In the genomic region with DNA sequence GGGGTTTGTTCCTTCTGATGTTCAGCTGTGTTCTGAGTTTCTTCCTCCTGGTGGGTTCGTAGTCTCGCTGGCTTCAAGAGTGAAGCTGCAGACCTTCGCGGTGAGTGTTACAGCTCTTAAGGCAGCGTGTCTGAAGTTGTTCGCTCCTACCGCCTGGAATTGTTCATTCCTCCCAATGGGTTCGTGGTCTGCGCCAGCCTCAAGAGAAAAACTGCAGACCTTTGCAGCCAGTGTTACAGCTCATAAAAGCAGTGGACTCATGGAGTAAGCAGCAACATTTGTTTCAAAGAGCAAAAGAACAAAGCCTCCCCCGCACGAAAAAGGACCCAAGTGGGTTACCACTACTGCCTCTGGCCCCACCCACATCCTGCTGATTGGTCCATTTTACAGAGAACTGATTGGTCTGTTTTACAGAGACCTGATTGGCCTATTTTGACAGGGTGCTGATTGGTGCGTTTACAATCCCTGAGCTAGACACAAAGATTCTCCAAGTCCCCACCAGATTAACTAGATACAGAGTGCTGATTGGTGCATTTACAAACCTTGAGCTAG, we compare ENCODE assay signal across 7 cellular contexts. TPM values are rescaled to one million over a fixed set of nuclear protein-coding genes. Genes with fewer than 3 reads are reported as not detected.
A peak's percentile ranks its signal among the peaks of the same experiment; 100 is the strongest.
DNase-seq lines count a peak whose midpoint lies in the region; ATAC-seq and TF ChIP-seq lines count a peak whose summit lies in the region.
"Not testable (repeated sequence)": the region's sequence is repeated elsewhere in the genome, so short reads cannot be mapped to it uniquely, and the experiment has no call there.

No MANE protein-coding gene starts in this region.

- H3K27ac Mint-ChIP-seq in HFFc6 (peak overlapping the region; percentile 53), mesothelial cell of epicardium (peak overlapping the region; percentile 64)
- peak overlapping the region; percentile 74 for H3K27ac Mint-ChIP-seq in T-helper 2 cell treated with Interferon-gamma antibody and Interleukin-4, amounts not matched to agents 5 μg/mL and 100 μg/mL, for 36 hours
- peak overlapping the region; percentile 65 for H3K27ac Mint-ChIP-seq in activated CD4-positive, alpha-beta memory T cell treated with anti-CD3 and anti-CD28 coated beads, Interleukin-2, amount 10 ng/mL, durations not matched to agents 7 days and 5 days
- H3K27ac Mint-ChIP-seq in activated T-cell treated with anti-CD3 and anti-CD28 coated beads, Interleukin-2, amount 50 U/mL, for 72 hours: peak overlapping the region; percentile 10
- peak overlapping the region; percentile 56 for H3K27ac Mint-ChIP-seq in activated naive CD8-positive, alpha-beta T cell treated with anti-CD3 and anti-CD28 coated beads, Interleukin-2, amount 10 ng/mL, durations not matched to agents 7 days and 5 days

- not testable (repeated sequence) for TF ChIP-seq CTCF in HFFc6 (IDR thresholded peaks at IDR 0.05); mesothelial cell of epicardium (IDR thresholded peaks at IDR 0.05; ENCODE audit: unreplicated experiment)

- peaks cover 22% of the 10 kb centered on the region for H3K36me3 Mint-ChIP-seq in HFFc6 (ENCODE audit: low read depth)
- H3K36me3 Mint-ChIP-seq in T-helper 2 cell treated with Interferon-gamma antibody and Interleukin-4, amounts not matched to agents 5 μg/mL and 100 μg/mL, for 36 hours (ENCODE audit: low read depth): peaks cover 25% of the 10 kb centered on the region
- peaks cover 23% of the 10 kb centered on the region for H3K36me3 Mint-ChIP-seq in activated CD4-positive, alpha-beta memory T cell treated with anti-CD3 and anti-CD28 coated beads, Interleukin-2, amount 10 ng/mL, durations not matched to agents 7 days and 5 days (ENCODE audit: low read depth)
- H3K36me3 Mint-ChIP-seq in activated T-cell treated with anti-CD3 and anti-CD28 coated beads, Interleukin-2, amount 50 U/mL, for 72 hours (ENCODE audit: insufficient read depth in 2 of 2): not testable (repeated sequence)
- H3K36me3 Mint-ChIP-seq in activated naive CD8-positive, alpha-beta T cell treated with anti-CD3 and anti-CD28 coated beads, Interleukin-2, amount 10 ng/mL, durations not matched to agents 7 days and 5 days: peaks cover 19% of the 10 kb centered on the region
- peaks cover 17% of the 10 kb centered on the region for H3K36me3 Mint-ChIP-seq in mesothelial cell of epicardium

- not testable (repeated sequence) for H3K27me3 Mint-ChIP-seq in HFFc6 (ENCODE audit: insufficient read depth); T-helper 2 cell treated with Interferon-gamma antibody and Interleukin-4, amounts not matched to agents 5 μg/mL and 100 μg/mL, for 36 hours (ENCODE audit: low read depth); activated CD4-positive, alpha-beta memory T cell treated with anti-CD3 and anti-CD28 coated beads, Interleukin-2, amount 10 ng/mL, durations not matched to agents 7 days and 5 days; activated T-cell treated with anti-CD3 and anti-CD28 coated beads, Interleukin-2, amount 50 U/mL, for 72 hours (ENCODE audit: low read depth); activated naive CD8-positive, alpha-beta T cell treated with anti-CD3 and anti-CD28 coated beads, Interleukin-2, amount 10 ng/mL, durations not matched to agents 7 days and 5 days; mesothelial cell of epicardium (ENCODE audit: low read depth)

- H3K9me3 Mint-ChIP-seq in HFFc6; T-helper 2 cell treated with Interferon-gamma antibody and Interleukin-4, amounts not matched to agents 5 μg/mL and 100 μg/mL, for 36 hours; activated CD4-positive, alpha-beta memory T cell treated with anti-CD3 and anti-CD28 coated beads, Interleukin-2, amount 10 ng/mL, durations not matched to agents 7 days and 5 days; activated T-cell treated with anti-CD3 and anti-CD28 coated beads, Interleukin-2, amount 50 U/mL, for 72 hours; activated naive CD8-positive, alpha-beta T cell treated with anti-CD3 and anti-CD28 coated beads, Interleukin-2, amount 10 ng/mL, durations not matched to agents 7 days and 5 days; mesothelial cell of epicardium: not testable (repeated sequence)

- H3K4me1 Mint-ChIP-seq in HFFc6 (ENCODE audit: low read depth) (peaks cover 82% of the 10 kb centered on the region), mesothelial cell of epicardium (peaks cover 50% of the 10 kb centered on the region)
- peaks cover 60% of the 10 kb centered on the region for H3K4me1 Mint-ChIP-seq in T-helper 2 cell treated with Interferon-gamma antibody and Interleukin-4, amounts not matched to agents 5 μg/mL and 100 μg/mL, for 36 hours (ENCODE audit: low read depth)
- H3K4me1 Mint-ChIP-seq in activated CD4-positive, alpha-beta memory T cell treated with anti-CD3 and anti-CD28 coated beads, Interleukin-2, amount 10 ng/mL, durations not matched to agents 7 days and 5 days: peaks cover 50% of the 10 kb centered on the region
- peaks cover 65% of the 10 kb centered on the region for H3K4me1 Mint-ChIP-seq in activated T-cell treated with anti-CD3 and anti-CD28 coated beads, Interleukin-2, amount 50 U/mL, for 72 hours (ENCODE audit: low read depth)
- peaks cover 55% of the 10 kb centered on the region for H3K4me1 Mint-ChIP-seq in activated naive CD8-positive, alpha-beta T cell treated with anti-CD3 and anti-CD28 coated beads, Interleukin-2, amount 10 ng/mL, durations not matched to agents 7 days and 5 days

- DNase-seq in HFFc6; T-helper 2 cell treated with Interferon-gamma antibody and Interleukin-4, amounts not matched to agents 5 μg/mL and 100 μg/mL, for 36 hours (ENCODE audit: low spot score); activated CD4-positive, alpha-beta memory T cell treated with anti-CD3 and anti-CD28 coated beads, Interleukin-2, amount 10 ng/mL, durations not matched to agents 7 days and 5 days; activated naive CD8-positive, alpha-beta T cell treated with anti-CD3 and anti-CD28 coated beads, Interleukin-2, amount 10 ng/mL, durations not matched to agents 7 days and 5 days; mesothelial cell of epicardium (ENCODE audit: low spot score in 2 of 2, unreplicated experiment in 2 of 2): not testable (repeated sequence)
- DNase-seq in activated T-cell treated with anti-CD3 and anti-CD28 coated beads, Interleukin-2, amount 50 U/mL, for 72 hours: peak; percentile 26 to 28
- DNase-seq in stimulated activated CD4-positive, alpha-beta T cell treated with anti-CD3 and anti-CD28 coated beads, Interleukin-1b, Interleukin-23, amount 100 ng/mL, for 48 hours: peak; percentile 8

- not testable (repeated sequence) for ATAC-seq in activated T-cell treated with anti-CD3 and anti-CD28 coated beads, Interleukin-2, amount 50 U/mL, for 72 hours (replicated peaks in 1 of 2); activated naive CD8-positive, alpha-beta T cell treated with anti-CD3 and anti-CD28 coated beads, Interleukin-2, amount 10 ng/mL, durations not matched to agents 7 days and 5 days (ENCODE audit: low read depth)

- POLR2A ChIA-PET in activated CD4-positive, alpha-beta memory T cell treated with anti-CD3 and anti-CD28 coated beads, Interleukin-2, amount 10 ng/mL, durations not matched to agents 7 days and 5 days (lab: Charles Lee): interaction anchor here (1.3 to 6.1 kb wide), 4 partner anchors 10 to 120 kb away, joined by 3 to 102 read pairs (median 34); a partner anchor contains a TSS
- POLR2A ChIA-PET in activated naive CD8-positive, alpha-beta T cell treated with anti-CD3 and anti-CD28 coated beads, Interleukin-2, amount 10 ng/mL, durations not matched to agents 7 days and 5 days (lab: Charles Lee): interaction anchor here (1.2 to 3.1 kb wide), 2 partner anchors 9 to 17 kb away, joined by 4 to 26 read pairs; a partner anchor contains a TSS

- CTCF ChIA-PET in activated CD4-positive, alpha-beta memory T cell treated with anti-CD3 and anti-CD28 coated beads, Interleukin-2, amount 10 ng/mL, durations not matched to agents 7 days and 5 days (lab: Charles Lee): interaction anchor here (0.7 to 1.4 kb wide), 2 partner anchors 37 to 128 kb away, joined by 3 to 4 read pairs; no protein-coding TSS in a partner anchor

- H3K4me3 Mint-ChIP-seq in HFFc6; T-helper 2 cell treated with Interferon-gamma antibody and Interleukin-4, amounts not matched to agents 5 μg/mL and 100 μg/mL, for 36 hours; activated CD4-positive, alpha-beta memory T cell treated with anti-CD3 and anti-CD28 coated beads, Interleukin-2, amount 10 ng/mL, durations not matched to agents 7 days and 5 days; mesothelial cell of epicardium: not testable (repeated sequence)
- H3K4me3 Mint-ChIP-seq in activated T-cell treated with anti-CD3 and anti-CD28 coated beads, Interleukin-2, amount 50 U/mL, for 72 hours: peak overlapping the region; percentile 27 to 42
- H3K4me3 Mint-ChIP-seq in activated naive CD8-positive, alpha-beta T cell treated with anti-CD3 and anti-CD28 coated beads, Interleukin-2, amount 10 ng/mL, durations not matched to agents 7 days and 5 days: peak overlapping the region; percentile 29

RNA-seq across cellular contexts. Expression of a gene that starts 16.3 kb away (rescaled TPM):
- total RNA-seq in HFFc6 (2021; fragmentation: NEBNext Ultra II Directional; extraction: Animal tissue kit (Norgen Biotek cat#: 25700)): 100 to 1,000 TPM in 4 of 6 experiments, 10 to 100 TPM in 2; 92.1 to 144 (median 101) TPM
- total RNA-seq in activated CD4-positive, alpha-beta memory T cell treated with anti-CD3 and anti-CD28 coated beads, Interleukin-2, amount 10 ng/mL, durations not matched to agents 7 days and 5 days: 10 to 100 TPM; 29.3 to 30.3 TPM
- 10 to 100 TPM; 23.7 to 26.9 TPM for total RNA-seq in activated T-cell treated with anti-CD3 and anti-CD28 coated beads, Interleukin-2, amount 50 U/mL, for 72 hours
- total RNA-seq in activated naive CD8-positive, alpha-beta T cell treated with anti-CD3 and anti-CD28 coated beads, Interleukin-2, amount 10 ng/mL, durations not matched to agents 7 days and 5 days: 10 to 100 TPM; 32.9 to 37.0 TPM
- total RNA-seq in mesothelial cell of epicardium: 122 to 126 TPM (median 123 TPM) in 3 replicates

RNA-seq across cellular contexts. Expression of a gene that starts 16.8 kb away (rescaled TPM):
- total RNA-seq in HFFc6 (2021; fragmentation: NEBNext Ultra II Directional; extraction: Animal tissue kit (Norgen Biotek cat#: 25700)): under 1 TPM; 0.37 to 0.73 (median 0.61) TPM
- not detected for total RNA-seq in activated CD4-positive, alpha-beta memory T cell treated with anti-CD3 and anti-CD28 coated beads, Interleukin-2, amount 10 ng/mL, durations not matched to agents 7 days and 5 days
- total RNA-seq in activated T-cell treated with anti-CD3 and anti-CD28 coated beads, Interleukin-2, amount 50 U/mL, for 72 hours: under 1 TPM; 0.39 to 0.43 TPM
- under 1 TPM; 0.67 to 0.77 TPM for total RNA-seq in activated naive CD8-positive, alpha-beta T cell treated with anti-CD3 and anti-CD28 coated beads, Interleukin-2, amount 10 ng/mL, durations not matched to agents 7 days and 5 days
- total RNA-seq in mesothelial cell of epicardium: 2.9 to 3.2 TPM (median 3.2 TPM) in 3 replicates

Comparison
In these comparisons a context has a peak if more than half of its experiments do, and no peak if none do; other contexts are left out.
1. H3K27ac Mint-ChIP-seq: peak in every context shown above with its lines; median percentile 74 in T-helper 2 cell treated with Interferon-gamma antibody and Interleukin-4, amounts not matched to agents 5 μg/mL and 100 μg/mL, for 36 hours; 65 in activated CD4-positive, alpha-beta memory T cell treated with anti-CD3 and anti-CD28 coated beads, Interleukin-2, amount 10 ng/mL, durations not matched to agents 7 days and 5 days; 64 in mesothelial cell of epicardium; 56 in activated naive CD8-positive, alpha-beta T cell treated with anti-CD3 and anti-CD28 coated beads, Interleukin-2, amount 10 ng/mL, durations not matched to agents 7 days and 5 days; 53 in HFFc6; 10 in activated T-cell treated with anti-CD3 and anti-CD28 coated beads, Interleukin-2, amount 50 U/mL, for 72 hours.